9 cellular contexts compared by ENCODE assay signal in the genomic region with DNA sequence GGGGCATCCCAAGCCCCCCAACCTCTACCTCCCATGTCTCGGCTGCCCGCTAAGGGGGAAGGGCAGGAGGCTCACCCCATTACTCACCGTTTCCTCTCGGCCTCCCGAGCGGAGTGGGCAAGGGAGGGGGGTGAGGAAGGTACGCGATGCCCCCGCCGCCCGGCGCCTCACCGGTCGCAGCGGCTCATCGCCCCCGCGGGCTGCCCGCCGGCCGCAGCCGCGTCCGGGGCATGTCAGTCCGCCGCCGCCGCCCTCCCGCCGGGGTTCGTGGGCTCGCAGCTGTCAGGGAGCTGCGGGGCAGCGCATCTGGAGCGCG. TPM values are rescaled to one million over a fixed set of nuclear protein-coding genes. Genes with fewer than 3 reads are reported as not detected.
DNase-seq lines count a peak whose midpoint lies in the region; ATAC-seq and TF ChIP-seq lines count a peak whose summit lies in the region.
"Had no signal": no experiment of that assay in that cellular context is flagged by ENCODE, and none has a peak within 500 bp of the region (broad histone marks: within the 10 kb centered on the region; RNA-seq: fewer than 3 reads in every experiment).

No MANE protein-coding gene starts in this region.

- peaks cover 69% of the 10 kb centered on the region for H3K27me3 Mint-ChIP-seq in T-helper 1 cell treated with Interleukin-12 subunit alpha and Interleukin-12 subunit beta and Interleukin-4 antibody, amounts not matched to agents 30 μg/mL and 1 μg/mL, for 36 hours (ENCODE audit: low read depth)
- H3K27me3 Mint-ChIP-seq in naive thymus-derived CD8-positive, alpha-beta T cell = peaks cover 39 to 67% (median 51%) of the 10 kb centered on the region in 5 donors

- H3K79me2 ChIP-seq in Karpas-422 (ENCODE audit: low read length) = no peaks in the 10 kb centered on the region

- no peak overlapping the region for H3K27ac Mint-ChIP-seq in T-helper 1 cell treated with Interleukin-12 subunit alpha and Interleukin-12 subunit beta and Interleukin-4 antibody, amounts not matched to agents 30 μg/mL and 1 μg/mL, for 36 hours
- no peak overlapping the region for H3K27ac Mint-ChIP-seq in naive thymus-derived CD8-positive, alpha-beta T cell

- no peaks in the 10 kb centered on the region for H3K36me3 ChIP-seq in Karpas-422 (ENCODE audit: insufficient read depth, low read length)

- no peaks in the 10 kb centered on the region for H3K9me3 Mint-ChIP-seq in T-helper 1 cell treated with Interleukin-12 subunit alpha and Interleukin-12 subunit beta and Interleukin-4 antibody, amounts not matched to agents 30 μg/mL and 1 μg/mL, for 36 hours
- no peaks in the 10 kb centered on the region for H3K9me3 Mint-ChIP-seq in naive thymus-derived CD8-positive, alpha-beta T cell

- H3K4me3 Mint-ChIP-seq in T-helper 1 cell treated with Interleukin-12 subunit alpha and Interleukin-12 subunit beta and Interleukin-4 antibody, amounts not matched to agents 30 μg/mL and 1 μg/mL, for 36 hours = peak overlapping the region; percentile 72
- H3K4me3 Mint-ChIP-seq in naive thymus-derived CD8-positive, alpha-beta T cell = peak overlapping the region; percentile 74 to 90 (median 87)

- H3K4me2 ChIP-seq in Karpas-422 (ENCODE audit: low read depth, low read length, poor library complexity, severe bottlenecking) = peak overlapping the region; percentile 53

- no peak overlapping the region for H2AFZ ChIP-seq in Karpas-422 (ENCODE audit: low read length)

- intact Hi-C loops in dorsolateral prefrontal cortex (cut with DNase I) = loop anchor here (5.0 kb wide), 2 partner anchors 91 to 96 kb away; no protein-coding TSS in a partner anchor

- POLR2A ChIA-PET in naive thymus-derived CD8-positive, alpha-beta T cell (lab: Charles Lee) = no interaction called here

- H3K36me3 Mint-ChIP-seq in T-helper 1 cell treated with Interleukin-12 subunit alpha and Interleukin-12 subunit beta and Interleukin-4 antibody, amounts not matched to agents 30 μg/mL and 1 μg/mL, for 36 hours (ENCODE audit: low read depth) = no peaks in the 10 kb centered on the region
- peaks cover 0 to 4% (median 2%) of the 10 kb centered on the region in 3 donors for H3K36me3 Mint-ChIP-seq in naive thymus-derived CD8-positive, alpha-beta T cell

- ATAC-seq in naive thymus-derived CD8-positive, alpha-beta T cell = peak in 1 of 2 donors; percentile 37
- ATAC-seq in HG03378 (IDR thresholded peaks at IDR 0.05; ENCODE audit: unreplicated experiment) = no peak

- no peaks in the 10 kb centered on the region for H3K9me3 ChIP-seq in Karpas-422 (ENCODE audit: low read length)

- no peak for TF ChIP-seq CTCF in dorsolateral prefrontal cortex (IDR thresholded peaks at IDR 0.05 in 54 of 56, conservative IDR thresholded peaks at IDR 0.05 in 2 of 56; ENCODE audit: low read depth in 1 of 56, partially characterized antibody in 56 of 56)

- no peak overlapping the region for H3K9ac ChIP-seq in Karpas-422 (ENCODE audit: low read length)

- H3K4me1 ChIP-seq in Karpas-422 (ENCODE audit: low read length) = peaks cover 9% of the 10 kb centered on the region

- H3K4me3 ChIP-seq in Karpas-422 (ENCODE audit: low read length) (peak overlapping the region; percentile 54; the same call in 1 of the 2 replicates), dorsolateral prefrontal cortex (peak overlapping the region; percentile 46 to 81 (median 68))

- no peaks in the 10 kb centered on the region for H4K20me1 ChIP-seq in Karpas-422 (ENCODE audit: insufficient read depth, low read depth, low read length)

- H3K27ac ChIP-seq in Karpas-422 (ENCODE audit: low read length) (no peak overlapping the region), dorsolateral prefrontal cortex (peak overlapping the region in 49 of 59 donors; percentile 11 to 89 (median 70))

- H3K9me2 ChIP-seq in Karpas-422 (replicated peaks; ENCODE audit: insufficient read depth, low read length) = no peaks in the 10 kb centered on the region

- H3K27me3 ChIP-seq in Karpas-422 (ENCODE audit: low read length) (no peaks in the 10 kb centered on the region), dorsolateral prefrontal cortex (peaks cover 0 to 19% (median 0%) of the 10 kb centered on the region in 45 donors)

- peaks cover 11% of the 10 kb centered on the region for H3K4me1 Mint-ChIP-seq in T-helper 1 cell treated with Interleukin-12 subunit alpha and Interleukin-12 subunit beta and Interleukin-4 antibody, amounts not matched to agents 30 μg/mL and 1 μg/mL, for 36 hours (ENCODE audit: low read depth)
- H3K4me1 Mint-ChIP-seq in naive thymus-derived CD8-positive, alpha-beta T cell = peaks cover 7 to 31% (median 27%) of the 10 kb centered on the region in 4 donors

- DNase-seq in T-helper 1 cell (no peak), Karpas-422 (no peak), dorsolateral prefrontal cortex (peak in 1 of 10 donors; percentile 48), NCI-H2107 (lab: John Stamatoyannopoulos, UW) (no peak), dedifferentiated amniotic fluid mesenchymal stem cell (ENCODE audit: extremely low spot score) (no peak)
- no peak for DNase-seq in naive thymus-derived CD8-positive, alpha-beta T cell
- DNase-seq: DND-41 had no signal

RNA-seq across cellular contexts. Expression of a gene that starts 0.5 kb away (rescaled TPM):
- total RNA-seq in Karpas-422 (2014; rRNA removed; shearing (Covaris generic); ENCODE audit: low replicate concordance) = not detected in 2 replicates
- total RNA-seq in dorsolateral prefrontal cortex = 10 to 100 TPM in 118 of 120 experiments, 1 to 10 TPM in 2; 8.1 to 33.3 (median 20.7) TPM
- total RNA-seq in naive thymus-derived CD8-positive, alpha-beta T cell = not detected
- polyA plus RNA-seq in naive thymus-derived CD8-positive, alpha-beta T cell = not detected
